8 cellular contexts compared by ENCODE assay signal in genomic region chr13:50636007-50636704, GRCh38.
A peak's percentile ranks its signal among the peaks of the same experiment; 100 is the strongest.
DNase-seq lines count a peak whose midpoint lies in the region; ATAC-seq, FAIRE-seq and TF ChIP-seq lines count a peak whose summit lies in the region.

No MANE protein-coding gene starts in this region.

- no peak for TF ChIP-seq CTCF in GM13976 (IDR thresholded peaks at IDR 0.05; ENCODE audit: borderline replicate concordance, control extremely low read depth, extremely low read depth, insufficient read depth, missing control alignments)

- peak; percentile 71 for ATAC-seq in GM21619 (IDR thresholded peaks at IDR 0.05; ENCODE audit: unreplicated experiment)
- ATAC-seq in stimulated activated naive CD8-positive, alpha-beta T cell treated with anti-CD3 and anti-CD28 coated beads, Interleukin-15, Interleukin-2, amounts not matched to agents 100 U/mL and 50 U/mL, for 24 hours = no peak

- FAIRE-seq in frontal cortex (lab: Jason Lieb, UNC) = no peak

- DNase-seq in GM13976 (ENCODE audit: low spot score) (peak; percentile 61), NAMALWA (ENCODE audit: low spot score) (peak; percentile 70), iris pigment epithelial cell (ENCODE audit: low read depth) (peak; percentile 18), frontal cortex (ENCODE audit: low spot score in 2 of 2) (no peak), NCI-H187 treated with DMSO at 0.1 percent for 48 hours (lab: John Stamatoyannopoulos, UW) (no peak)
- no peak for DNase-seq in stimulated activated CD4-positive, alpha-beta T cell treated with anti-CD3 and anti-CD28 coated beads, Interleukin-4, amount 100 ng/mL, for 4 hours
- DNase-seq in stimulated activated naive CD8-positive, alpha-beta T cell treated with anti-CD3 and anti-CD28 coated beads, Interleukin-15, Interleukin-2, amounts not matched to agents 100 U/mL and 50 U/mL, for 24 hours = no peak

- in situ Hi-C loops in GM13976 (cut with MboI; ENCODE audit: low sequenced_read_pairs, unreplicated experiment) = no loop called here

Comparison
In these comparisons a context has a peak if more than half of its experiments do, and no peak if none do; other contexts are left out.
1. DNase-seq: peak in GM13976 (single experiment), NAMALWA (single experiment) and iris pigment epithelial cell (single experiment); none in frontal cortex (0 of 2), stimulated activated CD4-positive, alpha-beta T cell treated with anti-CD3 and anti-CD28 coated beads, Interleukin-4, amount 100 ng/mL, for 4 hours (0 of 2), NCI-H187 treated with DMSO at 0.1 percent for 48 hours (single experiment) and stimulated activated naive CD8-positive, alpha-beta T cell treated with anti-CD3 and anti-CD28 coated beads, Interleukin-15, Interleukin-2, amounts not matched to agents 100 U/mL and 50 U/mL, for 24 hours (single experiment).